In the genomic region with DNA sequence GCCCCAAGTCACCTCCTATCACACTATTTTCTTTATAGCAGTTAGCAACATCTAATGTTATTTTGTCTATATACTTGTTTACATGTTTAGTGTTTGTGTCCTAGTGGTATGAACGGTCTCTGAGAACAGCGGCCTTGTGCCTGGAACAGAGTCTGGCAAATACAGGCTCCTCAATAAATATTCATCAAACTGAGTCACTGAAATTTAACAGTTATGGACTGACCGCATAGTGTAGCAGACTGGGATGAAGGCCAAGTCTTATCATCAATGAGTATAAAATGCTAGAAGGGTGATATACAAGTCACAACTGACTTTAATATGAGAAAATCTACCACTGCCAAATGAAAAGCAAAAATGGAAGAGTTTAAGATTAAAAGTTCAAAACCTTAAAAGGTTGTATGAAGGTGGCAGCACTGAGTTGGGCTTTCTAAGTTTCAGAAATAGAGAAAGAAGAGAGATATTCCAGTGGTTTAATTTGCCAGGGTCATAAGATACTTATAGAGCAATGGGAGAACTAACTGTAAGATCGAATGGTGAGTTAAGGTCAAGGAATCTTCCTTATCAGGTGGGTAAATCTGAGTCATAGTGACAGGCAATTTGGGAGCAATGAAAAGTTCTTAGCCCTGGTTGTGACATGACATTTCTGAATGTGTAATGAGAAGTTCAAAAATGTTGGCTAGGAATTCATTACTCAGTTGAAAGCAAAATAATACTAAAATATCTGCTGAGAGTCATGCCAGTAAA, we compare ENCODE assay signal across 12 cellular contexts. TPM values are rescaled to one million over a fixed set of nuclear protein-coding genes. Genes with fewer than 3 reads are reported as not detected.
DNase-seq lines count a peak whose midpoint lies in the region; ATAC-seq, FAIRE-seq and TF ChIP-seq lines count a peak whose summit lies in the region.
"Had no signal": no experiment of that assay in that cellular context is flagged by ENCODE, and none has a peak within 500 bp of the region (broad histone marks: within the 10 kb centered on the region; RNA-seq: fewer than 3 reads in every experiment).

No MANE protein-coding gene starts in this region.

- CTCF ChIA-PET in A549 (lab: Yijun Ruan, JAX): interaction anchor here (0.7 to 1.1 kb wide), 2 partner anchors 41 to 112 kb away, joined by 3 to 4 read pairs; no protein-coding TSS in a partner anchor
- CTCF ChIA-PET in HepG2 (lab: Yijun Ruan, JAX; ENCODE audit: low intra/inter-chr PET ratio, low total read pairs): no interaction called here

- BruUV-seq in HepG2 (replicated peaks; lab: Mats Ljungman, UMichigan): no TSS peak

- TF ChIP-seq CTCF in A549 (IDR thresholded peaks at IDR 0.05) (no peak), HepG2 (CRISPR knock-in tag; IDR thresholded peaks at IDR 0.05) (no peak)

- H3K9me3 ChIP-seq in A549: no peaks in the 10 kb centered on the region
- H3K9me3 ChIP-seq in HepG2 (ENCODE audit: low read length): no peaks in the 10 kb centered on the region
- H3K9me3 ChIP-seq: transverse colon had no signal

- peaks cover 0 to 7% of the 10 kb centered on the region in 2 experiments; a peak in 2 of 5 replicates for H3K36me3 ChIP-seq in HepG2 (replicated peaks in 1 of 2; ENCODE audit: control insufficient read depth in 1 of 2, insufficient read depth in 2 of 2, low read length in 2 of 2)
- H3K36me3 ChIP-seq: transverse colon had no signal

- 13% methylated on average over 4 of the region's 4 CpGs for WGBS in A549 (ENCODE audit: missing lambda C conversion rate)
- 95% methylated on average over 4 of the region's 4 CpGs for WGBS in HepG2 (ENCODE audit: low lambda C conversion rate)

- H3K4me1 Mint-ChIP-seq in activated T-helper 2 cell treated with anti-CD3 and anti-CD28 coated beads, Interferon-gamma antibody, Interleukin-2, Interleukin-4, amounts not matched to agents 10 μg/mL and 5 μg/mL and 100 μg/mL, durations not matched to agents 14 hours and 24 hours and 36 hours (ENCODE audit: low read depth): peaks cover 39% of the 10 kb centered on the region
- H3K4me1 Mint-ChIP-seq in immature natural killer cell: peaks cover 67 to 76% of the 10 kb centered on the region in 2 donors

- peak; percentile 13 for FAIRE-seq in A549 (lab: Jason Lieb, UNC)
- FAIRE-seq in HepG2 (lab: Jason Lieb, UNC): no peak
- FAIRE-seq: D721Med had no signal

- H3K27ac Mint-ChIP-seq in activated T-helper 2 cell treated with anti-CD3 and anti-CD28 coated beads, Interferon-gamma antibody, Interleukin-2, Interleukin-4, amounts not matched to agents 10 μg/mL and 5 μg/mL and 100 μg/mL, durations not matched to agents 14 hours and 24 hours and 36 hours: peak overlapping the region; percentile 71
- peak overlapping the region; percentile 55 to 83 (median 65) for H3K27ac Mint-ChIP-seq in immature natural killer cell

- H3K4me3 Mint-ChIP-seq in activated T-helper 2 cell treated with anti-CD3 and anti-CD28 coated beads, Interferon-gamma antibody, Interleukin-2, Interleukin-4, amounts not matched to agents 10 μg/mL and 5 μg/mL and 100 μg/mL, durations not matched to agents 14 hours and 24 hours and 36 hours (ENCODE audit: low read depth): no peak overlapping the region
- peak overlapping the region in 3 of 5 donors; percentile 10 to 50 (median 36) for H3K4me3 Mint-ChIP-seq in immature natural killer cell
- H3K4me3 Mint-ChIP-seq: activated CD8-positive, alpha-beta memory T cell treated with anti-CD3 and anti-CD28 coated beads, Interleukin-2, amount 10 ng/mL, durations not matched to agents 7 days and 5 days had no signal

- POLR2A ChIA-PET in A549 (lab: Yijun Ruan, JAX): no interaction called here
- POLR2A ChIA-PET in HepG2 (lab: Yijun Ruan, JAX): no interaction called here

- H2AFZ ChIP-seq in HepG2 (ENCODE audit: low read length): no peak overlapping the region

- H3K27ac ChIP-seq in A549: peak overlapping the region; percentile 53 to 80; a peak in 5 of 6 replicates
- H3K27ac ChIP-seq in HepG2 (ENCODE audit: extremely low read length, insufficient read depth, low read length): no peak overlapping the region

- no peaks in the 10 kb centered on the region for H3K9me3 Mint-ChIP-seq in activated T-helper 2 cell treated with anti-CD3 and anti-CD28 coated beads, Interferon-gamma antibody, Interleukin-2, Interleukin-4, amounts not matched to agents 10 μg/mL and 5 μg/mL and 100 μg/mL, durations not matched to agents 14 hours and 24 hours and 36 hours
- no peaks in the 10 kb centered on the region for H3K9me3 Mint-ChIP-seq in immature natural killer cell

- H3K27me3 Mint-ChIP-seq in activated T-helper 2 cell treated with anti-CD3 and anti-CD28 coated beads, Interferon-gamma antibody, Interleukin-2, Interleukin-4, amounts not matched to agents 10 μg/mL and 5 μg/mL and 100 μg/mL, durations not matched to agents 14 hours and 24 hours and 36 hours (ENCODE audit: low read depth): no peaks in the 10 kb centered on the region
- H3K27me3 Mint-ChIP-seq in immature natural killer cell (ENCODE audit: low read depth in 3 of 3): peaks cover 0 to 2% (median 0%) of the 10 kb centered on the region in 3 donors
- H3K27me3 Mint-ChIP-seq: activated CD8-positive, alpha-beta memory T cell treated with anti-CD3 and anti-CD28 coated beads, Interleukin-2, amount 10 ng/mL, durations not matched to agents 7 days and 5 days had no signal

- H3K4me2 ChIP-seq in A549: peak overlapping the region; percentile 61
- H3K4me2 ChIP-seq in HepG2 (ENCODE audit: low read depth, low read length): no peak overlapping the region

- no peaks in the 10 kb centered on the region for H3K27me3 ChIP-seq in HepG2 (ENCODE audit: control insufficient read depth in 1 of 2, insufficient read depth in 2 of 2, low read length in 2 of 2)
- H3K27me3 ChIP-seq: transverse colon had no signal

- no peak for TF ChIP-seq EP300 in A549 (IDR thresholded peaks at IDR 0.05)
- no peak for TF ChIP-seq EP300 in HepG2 (IDR thresholded peaks at IDR 0.05; ENCODE audit: low read depth in 2 of 2, low read length in 2 of 2)
- no peak for TF ChIP-seq EP300 in HepG2 (CRISPR knock-in tag; IDR thresholded peaks at IDR 0.05; ENCODE audit: borderline replicate concordance)

- H3K4me3 ChIP-seq in A549 (no peak overlapping the region), HepG2 (replicated peaks in 1 of 3; ENCODE audit: insufficient read depth in 1 of 3, low read depth in 2 of 3, low read length in 3 of 3) (no peak overlapping the region)
- H3K4me3 ChIP-seq: transverse colon had no signal

- intact Hi-C loops in activated T-helper 2 cell treated with anti-CD3 and anti-CD28 coated beads, Interferon-gamma antibody, Interleukin-2, Interleukin-4, amounts not matched to agents 10 μg/mL and 5 μg/mL and 100 μg/mL, durations not matched to agents 14 hours and 24 hours and 36 hours (cut with micrococcal nuclease): loop anchor here (2.0 kb wide), 1 partner anchor 75 kb away; no protein-coding TSS in a partner anchor
- intact Hi-C loops in HepG2 (cut with micrococcal nuclease; ENCODE audit: unreplicated experiment): no loop called here

- TF ChIP-seq RAD21 in A549 (conservative IDR thresholded peaks at IDR 0.05 in 1 of 2, IDR thresholded peaks at IDR 0.05 in 1 of 2): no peak
- TF ChIP-seq RAD21 in HepG2 (CRISPR knock-in tag; IDR thresholded peaks at IDR 0.05): no peak

- H3K9ac ChIP-seq in HepG2 (ENCODE audit: insufficient read depth, low read depth, low read length): no peak overlapping the region

- TF ChIP-seq POLR2A in A549 (IDR thresholded peaks at IDR 0.05; ENCODE audit: low read length): no peak
- TF ChIP-seq POLR2A in HepG2 (IDR thresholded peaks at IDR 0.05; ENCODE audit: insufficient read depth in 1 of 2, low read depth in 2 of 2, low read length in 2 of 2): no peak

- no peaks in the 10 kb centered on the region for H3K79me2 ChIP-seq in HepG2 (ENCODE audit: insufficient read depth, low read length)

- no peaks in the 10 kb centered on the region for H4K20me1 ChIP-seq in HepG2 (ENCODE audit: insufficient read depth, low read length)

- DNase-seq in A549 (ENCODE audit: low read depth in 1 of 2, low spot score in 1 of 2): peak; percentile 23 to 42
- DNase-seq in HCEC 1CT: peak; percentile 55
- DNase-seq in activated T-helper 2 cell treated with anti-CD3 and anti-CD28 coated beads, Interferon-gamma antibody, Interleukin-2, Interleukin-4, amounts not matched to agents 10 μg/mL and 5 μg/mL and 100 μg/mL, durations not matched to agents 14 hours and 24 hours and 36 hours (ENCODE audit: low spot score): no peak
- DNase-seq in immature natural killer cell: no peak
- no peak for DNase-seq in HepG2 (ENCODE audit: low spot score)
- DNase-seq in cerebellar nuclear complex (lab: John Stamatoyannopoulos, UW): no peak
- DNase-seq in activated effector memory CD4-positive, alpha-beta T cell treated with Interleukin-2 at 50 U/mL for 16 hours: no peak
- DNase-seq: activated CD8-positive, alpha-beta memory T cell treated with anti-CD3 and anti-CD28 coated beads, Interleukin-2, amount 10 ng/mL, durations not matched to agents 7 days and 5 days; NCI-H1092; transverse colon had no signal

- H3K36me3 Mint-ChIP-seq in activated T-helper 2 cell treated with anti-CD3 and anti-CD28 coated beads, Interferon-gamma antibody, Interleukin-2, Interleukin-4, amounts not matched to agents 10 μg/mL and 5 μg/mL and 100 μg/mL, durations not matched to agents 14 hours and 24 hours and 36 hours (ENCODE audit: low read depth): peaks cover 36% of the 10 kb centered on the region
- peaks cover 0 to 7% (median 0%) of the 10 kb centered on the region in 3 donors for H3K36me3 Mint-ChIP-seq in immature natural killer cell

- in situ Hi-C loops in HepG2 (cut with HindIII; ENCODE audit: extremely low pct_ligation_motif_present, low pct_unique_long_range_greater_than_20kb): no loop called here

- peak; percentile 62 to 70; a peak in 5 of 6 replicates for ATAC-seq in A549
- ATAC-seq in HepG2: no peak
- ATAC-seq in GM19463 (IDR thresholded peaks at IDR 0.05; ENCODE audit: unreplicated experiment): no peak
- ATAC-seq: activated CD8-positive, alpha-beta memory T cell treated with anti-CD3 and anti-CD28 coated beads, Interleukin-2, amount 10 ng/mL, durations not matched to agents 7 days and 5 days had no signal

- peaks cover 50% of the 10 kb centered on the region for H3K4me1 ChIP-seq in A549
- no peaks in the 10 kb centered on the region for H3K4me1 ChIP-seq in HepG2 (ENCODE audit: insufficient read depth, low read length)

RNA-seq across cellular contexts. Expression of a gene that starts 34.9 kb away (rescaled TPM):
- polyA plus RNA-seq in A549 (2011; rRNA removed) (24.5 and 26.8 TPM in 2 replicates), A549 (2017; fragmentation: RNase III; extraction: RNeasy Plus Mini Kit Qiagen cat#74134 plus additional on column Dnase treatment) (20.8 to 22.0 TPM (median 21.5 TPM) in 3 replicates), immature natural killer cell (1 to 10 TPM; 2.6 to 9.1 (median 7.3) TPM), HepG2 (2011; rRNA removed) (23.2 and 35.7 TPM in 2 replicates)
- 4.8 and 6.9 TPM in 2 replicates for polyA plus RNA-seq in A549 (2012; cell fraction: cytosol; rRNA removed)
- polyA plus RNA-seq in A549 (2012; cell fraction: nucleus; rRNA removed): 2.4 and 2.9 TPM in 2 replicates
- polyA minus RNA-seq in A549 (2011; rRNA and poly(A)+ RNA removed): 12.2 and 13.0 TPM in 2 replicates
- 15.0 and 17.4 TPM in 2 replicates for total RNA-seq in activated T-helper 2 cell treated with anti-CD3 and anti-CD28 coated beads, Interferon-gamma antibody, Interleukin-2, Interleukin-4, amounts not matched to agents 10 μg/mL and 5 μg/mL and 100 μg/mL, durations not matched to agents 14 hours and 24 hours and 36 hours
- total RNA-seq in HepG2 (2016; rRNA removed; fragmentation: Illumina TruSeq; extraction: Trizol): 14.1 and 19.6 TPM in 2 replicates
- 0.71 and 3.1 TPM in 2 replicates for total RNA-seq in HepG2 (2016; cell fraction: cytosol; rRNA removed; fragmentation: Illumina TruSeq; extraction: Trizol; ENCODE audit: low read depth)
- total RNA-seq in HepG2 (2016; cell fraction: insoluble cytoplasmic fraction; rRNA removed; fragmentation: Illumina TruSeq; extraction: Trizol): 15.5 and 16.4 TPM in 2 replicates
- total RNA-seq in HepG2 (2016; cell fraction: membrane; rRNA removed; fragmentation: Illumina TruSeq; extraction: Trizol): 8.2 and 9.0 TPM in 2 replicates
- 18.1 and 18.9 TPM in 2 replicates for total RNA-seq in HepG2 (2016; cell fraction: nucleus; rRNA removed; fragmentation: Illumina TruSeq; extraction: Trizol)
- 10.7 and 22.7 TPM in 2 replicates for polyA plus RNA-seq in HepG2 (2011; cell fraction: cytosol; rRNA removed)
- 10.2 and 14.1 TPM in 2 replicates for polyA plus RNA-seq in HepG2 (2011; cell fraction: nucleus; rRNA removed)
- polyA plus RNA-seq in HepG2 (2012): 39.6 and 48.4 TPM in 2 replicates
- 3.2 and 4.5 TPM in 2 replicates for polyA plus RNA-seq in HepG2 (2016; cell fraction: cytosol; fragmentation: Illumina TruSeq; extraction: Trizol; ENCODE audit: low read depth)
- polyA plus RNA-seq in HepG2 (2016; cell fraction: insoluble cytoplasmic fraction; fragmentation: Illumina TruSeq; extraction: Trizol; ENCODE audit: low read depth): 21.8 and 24.4 TPM in 2 replicates
- polyA plus RNA-seq in HepG2 (2016; cell fraction: membrane; fragmentation: Illumina TruSeq; extraction: Trizol; ENCODE audit: low read depth): 7.5 and 9.5 TPM in 2 replicates
- polyA plus RNA-seq in HepG2 (2016; cell fraction: nucleus; fragmentation: Illumina TruSeq; extraction: Trizol; ENCODE audit: insufficient read depth, low read depth): 32.3 and 35.2 TPM in 2 replicates
- 11.9 and 32.9 TPM in 2 replicates for polyA minus RNA-seq in HepG2 (2011; rRNA and poly(A)+ RNA removed; ENCODE audit: low replicate concordance)
- polyA minus RNA-seq in HepG2 (2011; cell fraction: cytosol; rRNA and poly(A)+ RNA removed): 13.3 and 29.7 TPM in 2 replicates
- polyA minus RNA-seq in HepG2 (2011; cell fraction: nucleus; rRNA and poly(A)+ RNA removed): 21.6 and 31.1 TPM in 2 replicates

Comparison
In these comparisons a context has a peak if more than half of its experiments do, and no peak if none do; other contexts are left out.
1. ATAC-seq: peak in A549 (2 of 2); none in HepG2 (single experiment) and GM19463 (single experiment).
2. DNase-seq: peak in A549 (2 of 2) and HCEC 1CT (single experiment); none in activated T-helper 2 cell treated with anti-CD3 and anti-CD28 coated beads, Interferon-gamma antibody, Interleukin-2, Interleukin-4, amounts not matched to agents 10 μg/mL and 5 μg/mL and 100 μg/mL, durations not matched to agents 14 hours and 24 hours and 36 hours (single experiment), immature natural killer cell (0 of 3), HepG2 (single experiment), cerebellar nuclear complex (0 of 2) and activated effector memory CD4-positive, alpha-beta T cell treated with Interleukin-2 at 50 U/mL for 16 hours (single experiment).